ENCODE assay signal across 9 cellular contexts in the genomic region with DNA sequence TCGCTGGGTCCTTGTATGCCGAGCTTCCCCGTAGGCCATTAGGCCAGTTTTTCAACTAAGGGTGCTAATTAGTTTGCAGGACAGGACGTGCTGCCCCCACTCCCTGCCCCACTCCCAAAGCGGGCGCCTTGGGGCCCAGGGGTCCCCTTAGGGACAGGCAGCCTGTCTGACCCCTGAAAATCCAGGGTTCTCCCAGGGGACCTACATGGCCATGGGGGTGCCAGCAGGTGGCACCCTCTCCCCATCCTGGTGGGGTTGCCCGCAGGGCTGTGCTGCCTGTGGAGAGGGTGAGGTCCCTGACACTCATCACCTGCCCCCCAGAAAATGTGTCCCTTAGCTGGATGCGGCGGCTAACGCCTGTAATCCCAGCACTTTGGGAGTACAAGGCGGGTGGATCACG. TPM values are rescaled to one million over a fixed set of nuclear protein-coding genes. Genes with fewer than 3 reads are reported as not detected.
DNase-seq lines count a peak whose midpoint lies in the region; ATAC-seq and TF ChIP-seq lines count a peak whose summit lies in the region.
"Had no signal": no experiment of that assay in that cellular context is flagged by ENCODE, and none has a peak within 500 bp of the region (broad histone marks: within the 10 kb centered on the region; RNA-seq: fewer than 3 reads in every experiment).

No MANE protein-coding gene starts in this region.

- CTCF ChIA-PET in HEK293 (lab: Yijun Ruan, JAX) = interaction anchor here (0.6 to 3.7 kb wide), 18 partner anchors 9 to 326 kb away, joined by 3 to 30 read pairs (median 4); a partner anchor contains a TSS

- no peak overlapping the region for H3K27ac Mint-ChIP-seq in endothelial cell (ENCODE audit: unreplicated experiment)

- DNase-seq in BE2C (peak; percentile 63), WERI-Rb-1 (peak; percentile 70), endothelial cell (ENCODE audit: low spot score) (peak; percentile 48), myocyte (ENCODE audit: low read depth) (peak; percentile 50), NCI-H510A treated with DMSO at 0.1 percent for 48 hours (lab: John Stamatoyannopoulos, UW) (no peak)

- no peaks in the 10 kb centered on the region for H3K4me1 Mint-ChIP-seq in endothelial cell (ENCODE audit: unreplicated experiment)

- H3K36me3 Mint-ChIP-seq in endothelial cell (ENCODE audit: low read depth, unreplicated experiment) = peaks cover 14% of the 10 kb centered on the region

- no peak overlapping the region for H3K4me3 ChIP-seq in BE2C (ENCODE audit: low read depth, low read length)
- H3K4me3 ChIP-seq in HEK293 (ENCODE audit: low read depth, low read length) = no peak overlapping the region
- H3K4me3 ChIP-seq in WERI-Rb-1 (ENCODE audit: low read depth, low read length) = no peak overlapping the region

- ATAC-seq in HG03565 (IDR thresholded peaks at IDR 0.05; ENCODE audit: unreplicated experiment) (no peak), HG02973 (IDR thresholded peaks at IDR 0.05; ENCODE audit: unreplicated experiment) (no peak)

- H3K4me1 ChIP-seq in BE2C (peaks cover 9% of the 10 kb centered on the region), HEK293 (ENCODE audit: control insufficient read depth, insufficient read depth, low read length) (no peaks in the 10 kb centered on the region)

- peaks cover 11% of the 10 kb centered on the region for H3K27me3 Mint-ChIP-seq in endothelial cell (ENCODE audit: unreplicated experiment)

- H3K27me3 ChIP-seq in BE2C = no peaks in the 10 kb centered on the region
- no peaks in the 10 kb centered on the region for H3K27me3 ChIP-seq in WERI-Rb-1 (ENCODE audit: insufficient read depth, low read depth, severe bottlenecking)

- H3K36me3 ChIP-seq in BE2C (no peaks in the 10 kb centered on the region), HEK293 (ENCODE audit: control insufficient read depth in 2 of 2, insufficient read depth in 1 of 2, low read length in 2 of 2) (no peaks in the 10 kb centered on the region), WERI-Rb-1 (no peaks in the 10 kb centered on the region)

- H3K9me3 Mint-ChIP-seq in endothelial cell (ENCODE audit: unreplicated experiment) = peaks cover 3% of the 10 kb centered on the region

- peak; percentile 70 for TF ChIP-seq CTCF in BE2C (IDR thresholded peaks at IDR 0.05; ENCODE audit: low read depth, low read length)
- TF ChIP-seq CTCF in HEK293 (tag by site-specific recombination; IDR thresholded peaks at IDR 0.05) = peak; percentile 62
- peak; percentile 91 for TF ChIP-seq CTCF in WERI-Rb-1 (IDR thresholded peaks at IDR 0.05; ENCODE audit: low read depth, low read length)
- peak; percentile 13 for TF ChIP-seq CTCF in endothelial cell (IDR thresholded peaks at IDR 0.05; ENCODE audit: unreplicated experiment)

- H3K27ac ChIP-seq in HEK293 (ENCODE audit: extremely low read depth, low read depth, low read length) = no peak overlapping the region
- H3K27ac ChIP-seq in WERI-Rb-1 = no peak overlapping the region

- POLR2A ChIA-PET in HEK293 (lab: Yijun Ruan, JAX) = no interaction called here

- H3K9me3 ChIP-seq in BE2C = peaks cover 13% of the 10 kb centered on the region
- no peaks in the 10 kb centered on the region for H3K9me3 ChIP-seq in HEK293 (ENCODE audit: control insufficient read depth, insufficient read depth, low read depth, low read length)
- peaks cover 17% of the 10 kb centered on the region for H3K9me3 ChIP-seq in WERI-Rb-1 (ENCODE audit: severe bottlenecking)

- no peak overlapping the region for H3K4me3 Mint-ChIP-seq in endothelial cell (ENCODE audit: unreplicated experiment)

TF ChIP-seq in HEK293, 187 proteins besides CTCF, POLR2A, EP300 and RAD21:
- TF ChIP-seq ZNF423 (tag by site-specific recombination; IDR thresholded peaks at IDR 0.05) = 0 out of 2 replicates have a peak, but pooled peaks have one; percentile 27
- TF ChIP-seq ZNF121 (tag by site-specific recombination; IDR thresholded peaks at IDR 0.05) = no peak
- TF ChIP-seq ZBTB48 (tag by site-specific recombination; IDR thresholded peaks at IDR 0.05) = peak; percentile 84; the same call in 1 of the 2 replicates

RNA-seq across cellular contexts. Expression of a gene that starts 8.5 kb away (rescaled TPM):
- polyA plus RNA-seq in BE2C (2012; ENCODE audit: insufficient read depth, insufficient read length, low read depth) = not detected
- 0.05 TPM for total RNA-seq in endothelial cell (ENCODE audit: unreplicated experiment)
- 0.05 TPM in 1 of 2 replicates, not detected in the other for total RNA-seq in myocyte
- not detected for polyA plus RNA-seq in myocyte (2012)
- total RNA-seq: glomerular endothelial cell had no signal

RNA-seq across cellular contexts. Expression of a gene that starts 14.9 kb away (rescaled TPM):
- 131 TPM for polyA plus RNA-seq in BE2C (2012; ENCODE audit: insufficient read depth, insufficient read length, low read depth)
- 31.7 TPM for total RNA-seq in endothelial cell (ENCODE audit: unreplicated experiment)
- 22.3 and 28.3 TPM in 2 replicates for total RNA-seq in myocyte
- polyA plus RNA-seq in myocyte (2012) = 25.1 TPM

RNA-seq across cellular contexts. Expression of a gene that starts 51.1 kb away (rescaled TPM):
- 95.7 TPM for polyA plus RNA-seq in BE2C (2012; ENCODE audit: insufficient read depth, insufficient read length, low read depth)
- total RNA-seq in endothelial cell (ENCODE audit: unreplicated experiment) (14.5 TPM), myocyte (17.0 and 34.0 TPM in 2 replicates)
- 19.2 TPM for polyA plus RNA-seq in myocyte (2012)

Comparison
In these comparisons a context has a peak if more than half of its experiments do, and no peak if none do; other contexts are left out.
1. CTCF ChIP-seq: peak in every context shown above with its lines; median percentile 91 in WERI-Rb-1; 70 in BE2C; 62 in HEK293; 13 in endothelial cell.